In the genomic region with DNA sequence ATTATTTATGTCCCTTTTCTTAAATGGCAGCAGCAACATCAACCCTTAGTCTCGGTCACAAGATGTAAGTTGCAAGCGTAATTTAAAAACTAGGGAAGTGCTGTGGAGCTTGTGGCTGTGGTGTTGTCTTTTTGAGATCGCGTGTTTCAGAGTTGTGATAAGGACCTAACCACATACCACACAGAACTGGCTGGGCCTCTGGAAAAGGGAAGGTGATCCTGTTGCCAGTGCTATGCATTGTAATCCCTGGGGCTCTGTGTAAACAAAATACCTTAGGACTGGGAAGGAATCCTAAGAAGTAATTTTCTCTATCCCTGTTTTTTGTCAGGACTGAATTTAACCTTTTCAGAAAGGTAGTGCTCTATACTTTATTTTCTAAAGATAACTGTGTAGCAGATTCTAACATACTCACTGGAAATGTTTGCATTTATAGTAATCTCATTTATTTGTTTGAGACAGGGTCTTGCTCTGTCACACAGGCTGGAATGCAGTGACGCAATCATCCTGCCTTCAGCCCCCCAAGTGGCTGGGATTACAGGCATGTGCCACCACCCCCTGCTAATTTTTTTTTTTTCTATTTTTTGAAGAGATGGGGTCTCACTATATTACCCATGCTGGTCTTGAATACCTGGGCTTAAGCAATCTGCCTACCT, we compare ENCODE assay signal across 11 cellular contexts.
DNase-seq lines count a peak whose midpoint lies in the region; ATAC-seq and TF ChIP-seq lines count a peak whose summit lies in the region.
"Had no signal": no experiment of that assay in that cellular context is flagged by ENCODE, and none has a peak within 500 bp of the region (broad histone marks: within the 10 kb centered on the region; RNA-seq: fewer than 3 reads in every experiment).

No MANE protein-coding gene starts in this region.

- no peak for DNase-seq in RWPE2 (ENCODE audit: low spot score)
- peak; percentile 59 for DNase-seq in glomerular visceral epithelial cell (ENCODE audit: extremely low spot score)
- peak; percentile 48 for DNase-seq in renal cortical epithelial cell (ENCODE audit: low read depth)
- no peak for DNase-seq in effector memory CD4-positive, alpha-beta T cell
- no peak for DNase-seq in nucleus accumbens (lab: John Stamatoyannopoulos, UW)
- DNase-seq in T-helper 9 cell = no peak
- DNase-seq: activated T-cell treated with anti-CD3 and anti-CD28 coated beads, Interleukin-2, amount 50 U/mL, for 1 hour; effector CD8-positive, alpha-beta T cell had no signal

- H3K9me3 ChIP-seq in HUES48 (ENCODE audit: control insufficient read depth, insufficient read depth, low read length) = no peaks in the 10 kb centered on the region
- no peaks in the 10 kb centered on the region for H3K9me3 ChIP-seq in RWPE2 (ENCODE audit: severe bottlenecking)
- no peaks in the 10 kb centered on the region for H3K9me3 ChIP-seq in effector memory CD4-positive, alpha-beta T cell (ENCODE audit: control insufficient read depth, low read length)

- H3K4me1 ChIP-seq in HUES48 (ENCODE audit: control insufficient read depth, insufficient read depth, low read length) = peaks cover 26% of the 10 kb centered on the region
- H3K4me1 ChIP-seq in RWPE2 (ENCODE audit: insufficient read depth, poor library complexity, severe bottlenecking) = no peaks in the 10 kb centered on the region
- peaks cover 6% of the 10 kb centered on the region for H3K4me1 ChIP-seq in effector memory CD4-positive, alpha-beta T cell (ENCODE audit: control insufficient read depth, insufficient read depth, low read length, poor library complexity, severe bottlenecking)

- no peaks in the 10 kb centered on the region for H3K27me3 ChIP-seq in HUES48 (ENCODE audit: control insufficient read depth, insufficient read depth, low read length)
- H3K27me3 ChIP-seq in RWPE2 (ENCODE audit: insufficient read depth, poor library complexity, severe bottlenecking) = no peaks in the 10 kb centered on the region
- H3K27me3 ChIP-seq in effector memory CD4-positive, alpha-beta T cell (replicated peaks; ENCODE audit: control insufficient read depth, insufficient read depth, low read length, poor library complexity, severe bottlenecking) = no peaks in the 10 kb centered on the region

- H3K4me3 ChIP-seq in HUES48 (ENCODE audit: low read depth, low read length) (peak overlapping the region; percentile 38; the same call in 1 of the 2 replicates), RWPE2 (ENCODE audit: severe bottlenecking) (no peak overlapping the region)
- H3K4me3 ChIP-seq in effector memory CD4-positive, alpha-beta T cell (ENCODE audit: insufficient read depth, low read depth, low read length, poor library complexity, severe bottlenecking) = no peak overlapping the region

- TF ChIP-seq CTCF in RWPE2 (IDR thresholded peaks at IDR 0.05; ENCODE audit: poor library complexity, severe bottlenecking) = no peak

- H3K27ac ChIP-seq in HUES48 (ENCODE audit: low read depth, low read length) (peak overlapping the region; percentile 93), RWPE2 (ENCODE audit: poor library complexity, severe bottlenecking) (no peak overlapping the region)
- no peak overlapping the region for H3K27ac ChIP-seq in effector memory CD4-positive, alpha-beta T cell (ENCODE audit: insufficient read depth, low read length, poor library complexity, severe bottlenecking)

- ATAC-seq in RWPE2 (ENCODE audit: low read depth) (0 out of 3 replicates have a peak, but pooled peaks have one; percentile 40), GM18519 (IDR thresholded peaks at IDR 0.05; ENCODE audit: low FRiP score, unreplicated experiment) (no peak)
- ATAC-seq: Right ventricle myocardium inferior had no signal

- H3K9ac ChIP-seq in HUES48 (ENCODE audit: low read depth, low read length) = peak overlapping the region; percentile 46

- H3K36me3 ChIP-seq in HUES48 (ENCODE audit: control insufficient read depth, insufficient read depth, low read length) = no peaks in the 10 kb centered on the region
- H3K36me3 ChIP-seq in RWPE2 (ENCODE audit: low read depth) = no peaks in the 10 kb centered on the region; the same call in 1 of the 2 replicates
- no peaks in the 10 kb centered on the region for H3K36me3 ChIP-seq in effector memory CD4-positive, alpha-beta T cell (ENCODE audit: control insufficient read depth, insufficient read depth, low read length)

Comparison
In these comparisons a context has a peak if more than half of its experiments do, and no peak if none do; other contexts are left out.
1. DNase-seq: peak in glomerular visceral epithelial cell (single experiment) and renal cortical epithelial cell (single experiment); none in RWPE2 (single experiment), effector memory CD4-positive, alpha-beta T cell (0 of 3), nucleus accumbens (0 of 56) and T-helper 9 cell (single experiment).